Comparison of ENCODE assay signal across 12 cellular contexts in the genomic region with DNA sequence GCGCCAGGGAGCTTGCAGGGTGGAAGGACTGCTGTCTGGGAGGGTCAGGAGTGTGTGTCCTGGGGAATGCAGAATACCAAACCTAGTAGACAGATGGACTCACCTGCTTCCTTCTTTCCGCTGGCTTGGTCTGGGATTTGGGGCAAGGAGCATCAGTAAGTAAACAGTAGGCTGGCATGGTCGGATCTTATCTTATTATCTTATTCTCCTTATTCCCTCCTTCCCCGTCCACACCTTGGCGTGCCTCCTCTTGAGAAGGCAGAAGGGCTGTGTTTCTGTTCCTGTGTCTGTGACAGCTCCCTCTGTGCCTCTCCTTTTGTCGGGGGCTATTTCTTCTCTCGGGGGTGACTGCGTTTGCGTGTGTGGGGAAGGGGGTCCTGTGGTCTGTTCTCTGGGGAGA. TPM values are rescaled to one million over a fixed set of nuclear protein-coding genes. Genes with fewer than 3 reads are reported as not detected.
DNase-seq lines count a peak whose midpoint lies in the region; ATAC-seq, FAIRE-seq and TF ChIP-seq lines count a peak whose summit lies in the region.
"Had no signal": no experiment of that assay in that cellular context is flagged by ENCODE, and none has a peak within 500 bp of the region (broad histone marks: within the 10 kb centered on the region; RNA-seq: fewer than 3 reads in every experiment).

No MANE protein-coding gene starts in this region.

- H3K4me1 Mint-ChIP-seq in activated naive CD4-positive, alpha-beta T cell treated with anti-CD3 and anti-CD28 coated beads, Interleukin-2, amount 50 U/mL, for 24 hours: peaks cover 5% of the 10 kb centered on the region
- H3K4me1 Mint-ChIP-seq in activated naive CD4-positive, alpha-beta T cell treated with anti-CD3 and anti-CD28 coated beads for 36 hours (ENCODE audit: low read depth): peaks cover 3% of the 10 kb centered on the region
- H3K4me1 Mint-ChIP-seq in astrocyte (ENCODE audit: low read depth, unreplicated experiment) (peaks cover 38% of the 10 kb centered on the region), natural killer cell (peaks cover 13 to 14% of the 10 kb centered on the region in 2 donors)

- H3K27me3 Mint-ChIP-seq in activated naive CD4-positive, alpha-beta T cell treated with anti-CD3 and anti-CD28 coated beads, Interleukin-2, amount 50 U/mL, for 24 hours: no peaks in the 10 kb centered on the region
- H3K27me3 Mint-ChIP-seq in activated naive CD4-positive, alpha-beta T cell treated with anti-CD3 and anti-CD28 coated beads for 36 hours (ENCODE audit: low read depth): peaks cover 12% of the 10 kb centered on the region
- H3K27me3 Mint-ChIP-seq in astrocyte (ENCODE audit: low read depth, unreplicated experiment) (peaks cover 41% of the 10 kb centered on the region), natural killer cell (ENCODE audit: low read depth in 2 of 2) (peaks cover 31 to 37% of the 10 kb centered on the region in 2 donors)

- H2AFZ ChIP-seq in astrocyte (ENCODE audit: low read depth, low read length): peak overlapping the region; percentile 80

- H4K20me1 ChIP-seq in astrocyte (ENCODE audit: insufficient read depth, low read length): no peaks in the 10 kb centered on the region

- H3K27me3 ChIP-seq in astrocyte (ENCODE audit: insufficient read depth, low read length) (no peaks in the 10 kb centered on the region), tibial artery (no peaks in the 10 kb centered on the region)

- peak overlapping the region; percentile 43 for H3K4me3 Mint-ChIP-seq in activated naive CD4-positive, alpha-beta T cell treated with anti-CD3 and anti-CD28 coated beads, Interleukin-2, amount 50 U/mL, for 24 hours
- no peak overlapping the region for H3K4me3 Mint-ChIP-seq in activated naive CD4-positive, alpha-beta T cell treated with anti-CD3 and anti-CD28 coated beads for 36 hours
- H3K4me3 Mint-ChIP-seq in astrocyte (ENCODE audit: unreplicated experiment) (no peak overlapping the region), natural killer cell (no peak overlapping the region)
- H3K4me3 Mint-ChIP-seq: activated CD4-positive, alpha-beta T cell treated with anti-CD3 and anti-CD28 coated beads, Interleukin-2, amount 10 ng/mL, durations not matched to agents 7 days and 5 days had no signal

- peak overlapping the region; percentile 84 for H3K4me2 ChIP-seq in astrocyte (ENCODE audit: low read length)

- H3K36me3 Mint-ChIP-seq in activated naive CD4-positive, alpha-beta T cell treated with anti-CD3 and anti-CD28 coated beads, Interleukin-2, amount 50 U/mL, for 24 hours: no peaks in the 10 kb centered on the region
- H3K36me3 Mint-ChIP-seq in activated naive CD4-positive, alpha-beta T cell treated with anti-CD3 and anti-CD28 coated beads for 36 hours (ENCODE audit: low read depth): no peaks in the 10 kb centered on the region
- no peaks in the 10 kb centered on the region for H3K36me3 Mint-ChIP-seq in astrocyte (ENCODE audit: low read depth, unreplicated experiment)
- H3K36me3 Mint-ChIP-seq in natural killer cell: no peaks in the 10 kb centered on the region
- H3K36me3 Mint-ChIP-seq: CD4-positive, alpha-beta memory T cell had no signal

- no peak overlapping the region for H3K27ac Mint-ChIP-seq in activated naive CD4-positive, alpha-beta T cell treated with anti-CD3 and anti-CD28 coated beads, Interleukin-2, amount 50 U/mL, for 24 hours
- H3K27ac Mint-ChIP-seq in activated naive CD4-positive, alpha-beta T cell treated with anti-CD3 and anti-CD28 coated beads for 36 hours: no peak overlapping the region
- H3K27ac Mint-ChIP-seq in astrocyte (ENCODE audit: unreplicated experiment) (peak overlapping the region; percentile 90), natural killer cell (no peak overlapping the region)
- H3K27ac Mint-ChIP-seq: activated CD4-positive, alpha-beta T cell treated with anti-CD3 and anti-CD28 coated beads, Interleukin-2, amount 10 ng/mL, durations not matched to agents 7 days and 5 days; CD4-positive, alpha-beta memory T cell had no signal

- no peaks in the 10 kb centered on the region for H3K9me3 ChIP-seq in astrocyte (ENCODE audit: insufficient read depth, low read depth, low read length)
- no peaks in the 10 kb centered on the region for H3K9me3 ChIP-seq in tibial artery

- H3K9me3 Mint-ChIP-seq in activated naive CD4-positive, alpha-beta T cell treated with anti-CD3 and anti-CD28 coated beads, Interleukin-2, amount 50 U/mL, for 24 hours: no peaks in the 10 kb centered on the region
- H3K9me3 Mint-ChIP-seq in activated naive CD4-positive, alpha-beta T cell treated with anti-CD3 and anti-CD28 coated beads for 36 hours: no peaks in the 10 kb centered on the region
- H3K9me3 Mint-ChIP-seq in astrocyte (ENCODE audit: unreplicated experiment) (peaks cover 4% of the 10 kb centered on the region), natural killer cell (no peaks in the 10 kb centered on the region)
- H3K9me3 Mint-ChIP-seq: activated CD4-positive, alpha-beta T cell treated with anti-CD3 and anti-CD28 coated beads, Interleukin-2, amount 10 ng/mL, durations not matched to agents 7 days and 5 days; CD4-positive, alpha-beta memory T cell had no signal

- no peak for FAIRE-seq in astrocyte (lab: Jason Lieb, UNC)

- CTCF ChIA-PET in activated naive CD4-positive, alpha-beta T cell treated with anti-CD3 and anti-CD28 coated beads for 36 hours (lab: Charles Lee): interaction anchor here (0.6 to 4.2 kb wide), 27 partner anchors 11 to 1947 kb away, joined by 3 to 29 read pairs (median 4); a partner anchor contains a TSS

- no peak for DNase-seq in activated naive CD4-positive, alpha-beta T cell treated with anti-CD3 and anti-CD28 coated beads for 36 hours
- no peak for DNase-seq in astrocyte (ENCODE audit: low read depth)
- DNase-seq in left colon: no peak
- DNase-seq in tibial artery: no peak
- no peak for DNase-seq in NCI-H2107 (lab: John Stamatoyannopoulos, UW)
- no peak for DNase-seq in effector CD4-positive, alpha-beta T cell
- no peak for DNase-seq in natural killer cell

- peak overlapping the region; percentile 83 for H3K9ac ChIP-seq in astrocyte (ENCODE audit: low read length)

- peak; percentile 30 for ATAC-seq in left colon
- no peak for ATAC-seq in natural killer cell

- no peaks in the 10 kb centered on the region for H3K79me2 ChIP-seq in astrocyte (ENCODE audit: insufficient read depth, low read length)

- TF ChIP-seq CTCF in astrocyte (IDR thresholded peaks at IDR 0.05; ENCODE audit: insufficient read depth, low read depth, low read length) (no peak), tibial artery (IDR thresholded peaks at IDR 0.05) (no peak), natural killer cell (IDR thresholded peaks at IDR 0.05) (no peak)

- intact Hi-C loops in activated naive CD4-positive, alpha-beta T cell treated with anti-CD3 and anti-CD28 coated beads for 36 hours (cut with micrococcal nuclease): loop anchor here (2.0 kb wide), 2 partner anchors 56 to 122 kb away; no protein-coding TSS in a partner anchor
- intact Hi-C loops in left colon (cut with DNase I, micrococcal nuclease) (no loop called here), tibial artery (cut with DNase I; ENCODE audit: low total_unique reads) (loop anchor here (2.0 kb wide), 1 partner anchor 30 kb away; no protein-coding TSS in a partner anchor), natural killer cell (cut with micrococcal nuclease) (loop anchor here (2.0 kb wide), 1 partner anchor 48 kb away; no protein-coding TSS in a partner anchor)

- no peak overlapping the region for H3K27ac ChIP-seq in astrocyte (ENCODE audit: low read depth, low read length)
- H3K27ac ChIP-seq in tibial artery: peak overlapping the region in 1 of 2 donors; percentile 73

- no peaks in the 10 kb centered on the region for H3K36me3 ChIP-seq in astrocyte (ENCODE audit: insufficient read depth, low read length)
- H3K36me3 ChIP-seq in tibial artery: no peaks in the 10 kb centered on the region

- peaks cover 31% of the 10 kb centered on the region for H3K4me1 ChIP-seq in astrocyte (ENCODE audit: insufficient read depth, low read length)
- peaks cover 0 to 40% (median 32%) of the 10 kb centered on the region in 4 donors for H3K4me1 ChIP-seq in tibial artery

- H3K4me3 ChIP-seq in astrocyte (ENCODE audit: insufficient read depth, low read depth, low read length) (peak overlapping the region; percentile 37), tibial artery (peak overlapping the region; percentile 8 to 42)

RNA-seq across cellular contexts. Expression of a gene that starts 4.1 kb away (rescaled TPM):
- total RNA-seq in activated naive CD4-positive, alpha-beta T cell treated with anti-CD3 and anti-CD28 coated beads for 36 hours: under 1 TPM in 1 of 2 experiments, not detected in 1; 0.15 TPM
- total RNA-seq in astrocyte (0.24 and 0.43 TPM in 2 replicates), left colon (under 1 TPM in 1 of 2 donors, not detected in 1; 0.20 TPM), natural killer cell (1 to 10 TPM; 2.0 to 3.6 (median 2.7) TPM)
- total RNA-seq: activated CD4-positive, alpha-beta T cell treated with anti-CD3 and anti-CD28 coated beads, Interleukin-2, amount 10 ng/mL, durations not matched to agents 7 days and 5 days; CD4-positive, alpha-beta memory T cell had no signal

RNA-seq across cellular contexts. Expression of a gene that starts 12.8 kb away (rescaled TPM):
- not detected for total RNA-seq in activated naive CD4-positive, alpha-beta T cell treated with anti-CD3 and anti-CD28 coated beads for 36 hours
- total RNA-seq in astrocyte (1.2 TPM in 2 replicates), left colon (not detected), natural killer cell (1 to 10 TPM in 2 of 3 donors, under 1 TPM in 1; 0.28 to 1.4 (median 1.3) TPM)
- total RNA-seq: activated CD4-positive, alpha-beta T cell treated with anti-CD3 and anti-CD28 coated beads, Interleukin-2, amount 10 ng/mL, durations not matched to agents 7 days and 5 days; CD4-positive, alpha-beta memory T cell; pulmonary artery endothelial cell had no signal

RNA-seq across cellular contexts. Expression of a gene that starts 42.7 kb away (rescaled TPM):
- total RNA-seq in activated naive CD4-positive, alpha-beta T cell treated with anti-CD3 and anti-CD28 coated beads for 36 hours: not detected
- total RNA-seq in astrocyte (not detected in 2 replicates), left colon (not detected), natural killer cell (not detected)
- total RNA-seq: activated CD4-positive, alpha-beta T cell treated with anti-CD3 and anti-CD28 coated beads, Interleukin-2, amount 10 ng/mL, durations not matched to agents 7 days and 5 days; aorta; CD4-positive, alpha-beta memory T cell; pulmonary artery endothelial cell had no signal

RNA-seq across cellular contexts. Expression of a gene that starts 45.5 kb away (rescaled TPM):
- 1 to 10 TPM; 1.9 to 3.4 TPM for total RNA-seq in activated naive CD4-positive, alpha-beta T cell treated with anti-CD3 and anti-CD28 coated beads for 36 hours
- total RNA-seq in astrocyte (97.6 and 149 TPM in 2 replicates), left colon (under 1 TPM; 0.78 to 0.89 TPM), natural killer cell (under 1 TPM in 1 of 3 donors, not detected in 2; 0.54 TPM)
- total RNA-seq: CD4-positive, alpha-beta memory T cell had no signal

Comparison
In these comparisons a context has a peak if more than half of its experiments do, and no peak if none do; other contexts are left out.
1. intact Hi-C loops: an anchor here in activated naive CD4-positive, alpha-beta T cell treated with anti-CD3 and anti-CD28 coated beads for 36 hours (2.0 kb wide), tibial artery (2.0 kb wide) and natural killer cell (2.0 kb wide); none called in left colon.